ENCODE assay signal across 10 cellular contexts in the genomic region with DNA sequence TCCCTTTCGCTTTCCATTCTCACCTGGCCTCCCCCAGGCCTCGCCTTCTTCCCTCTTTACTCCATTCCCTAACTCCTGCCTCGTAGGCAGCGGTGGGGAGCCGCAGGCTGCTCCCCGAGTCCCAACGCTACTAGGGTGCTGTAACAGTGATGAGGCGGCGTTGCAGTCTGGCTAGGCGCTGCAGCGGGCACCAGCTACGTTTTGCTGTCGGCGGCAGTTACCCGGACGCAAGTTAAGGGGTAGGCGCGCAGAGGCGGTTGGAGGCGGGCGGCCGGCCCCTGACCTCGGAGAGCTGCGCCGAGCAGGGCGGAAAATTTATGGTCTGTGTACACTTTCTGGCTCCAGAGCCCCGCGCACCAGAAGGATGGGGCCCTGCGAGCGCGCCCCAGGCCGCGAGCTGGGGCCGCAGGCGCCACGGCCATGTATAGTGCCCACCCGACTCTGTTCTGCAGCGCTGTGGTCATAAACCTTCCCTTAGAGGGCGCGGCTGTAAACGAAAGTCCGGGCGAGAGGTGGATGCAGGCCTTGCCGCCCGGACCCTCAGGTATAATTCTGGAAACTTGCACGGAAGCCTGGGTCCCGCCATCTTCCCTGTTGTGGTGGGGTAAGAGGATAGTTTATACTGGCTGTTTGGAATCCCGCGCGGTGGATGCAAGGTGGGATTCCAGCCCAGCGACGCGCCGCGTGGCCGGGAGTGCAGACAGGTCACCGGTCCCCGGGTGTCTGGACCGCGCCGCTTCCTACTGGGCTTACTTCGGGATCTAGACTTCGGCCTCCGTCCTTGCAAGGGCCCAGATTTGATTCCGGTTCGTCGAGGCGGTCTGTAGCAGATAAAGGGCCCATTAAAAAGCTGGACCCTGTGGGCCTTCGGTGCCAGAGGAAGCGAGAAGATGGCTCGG. TPM values are rescaled to one million over a fixed set of nuclear protein-coding genes. Genes with fewer than 3 reads are reported as not detected.
A peak's percentile ranks its signal among the peaks of the same experiment; 100 is the strongest.
DNase-seq lines count a peak whose midpoint lies in the region; ATAC-seq, FAIRE-seq and TF ChIP-seq lines count a peak whose summit lies in the region.
"Had no signal": no experiment of that assay in that cellular context is flagged by ENCODE, and none has a peak within 500 bp of the region (broad histone marks: within the 10 kb centered on the region; RNA-seq: fewer than 3 reads in every experiment).

No MANE protein-coding gene starts in this region.

- in situ Hi-C loops in astrocyte of the cerebellum (cut with HindIII; ENCODE audit: low sequenced_read_pairs), result no loop called here

- H3K27ac ChIP-seq in pancreas, result no peak overlapping the region

- no peak for TF ChIP-seq CTCF in astrocyte of the cerebellum (IDR thresholded peaks at IDR 0.05; ENCODE audit: low read depth, low read length, missing control alignments)
- no peak for TF ChIP-seq CTCF in pancreas (IDR thresholded peaks at IDR 0.05)
- TF ChIP-seq CTCF in GM20000 (IDR thresholded peaks at IDR 0.05; ENCODE audit: extremely low read depth, missing control alignments), result no peak

- 7 to 12% methylated on average over 63 to 71 of the region's 71 CpGs for WGBS in pancreas, 2 donors

- DNase-seq in COLO668 (lab: John Stamatoyannopoulos, UW; ENCODE audit: unreplicated experiment), result peak; percentile 65
- no peak for DNase-seq in astrocyte of the cerebellum (ENCODE audit: low read depth)
- peak in 1 of 6 donors; percentile 69 for DNase-seq in pancreas
- no peak for DNase-seq in GM20000 (ENCODE audit: low spot score)
- DNase-seq in NCI-H526 treated with DMSO at 0.1 percent for 48 hours (lab: John Stamatoyannopoulos, UW), result no peak
- DNase-seq: activated gamma-delta T cell treated with Interleukin-2 at 50 U/mL for 16 hours, Calu3 had no signal

- H3K4me3 ChIP-seq in astrocyte of the cerebellum (ENCODE audit: low read depth, low read length), result peak overlapping the region; percentile 34
- peak overlapping the region; percentile 48 for H3K4me3 ChIP-seq in iPS-15b (ENCODE audit: low read depth, low read length)
- peak overlapping the region; percentile 3 to 45 (median 26) for H3K4me3 ChIP-seq in pancreas

- H3K36me3 ChIP-seq in iPS-15b (ENCODE audit: control insufficient read depth, insufficient read depth, low read length) (no peaks in the 10 kb centered on the region), pancreas (no peaks in the 10 kb centered on the region)

- ATAC-seq in pancreas, result peak; percentile 38 to 74 (median 63)
- ATAC-seq in GM19463 (IDR thresholded peaks at IDR 0.05; ENCODE audit: unreplicated experiment), result no peak
- no peak for ATAC-seq in GM19467 (IDR thresholded peaks at IDR 0.05; ENCODE audit: unreplicated experiment)

- no peaks in the 10 kb centered on the region for H3K4me1 ChIP-seq in iPS-15b (ENCODE audit: control insufficient read depth, insufficient read depth, low read length)
- peaks cover 0 to 4% (median 0%) of the 10 kb centered on the region in 3 donors for H3K4me1 ChIP-seq in pancreas

- no peak for FAIRE-seq in pancreas (lab: Jason Lieb, UNC)

- intact Hi-C loops in pancreas (cut with DNase I), result no loop called here

- no peak overlapping the region for H3K9ac ChIP-seq in iPS-15b (ENCODE audit: low read depth, low read length)

- H3K9me3 ChIP-seq in iPS-15b (ENCODE audit: control insufficient read depth, insufficient read depth, low read length) (no peaks in the 10 kb centered on the region), pancreas (no peaks in the 10 kb centered on the region)

- H3K27me3 ChIP-seq in iPS-15b (ENCODE audit: control insufficient read depth, insufficient read depth, low read length), result peaks cover 90% of the 10 kb centered on the region
- peaks cover 0 to 55% (median 15%) of the 10 kb centered on the region in 4 donors for H3K27me3 ChIP-seq in pancreas

RNA-seq across cellular contexts. Expression of gene HLX, which starts 15.0 kb away (rescaled TPM):
- 1 to 10 TPM in 4 of 6 donors, under 1 TPM in 2; 0.74 to 3.8 (median 1.9) TPM for total RNA-seq in pancreas
- polyA plus RNA-seq in pancreas, result 1 to 10 TPM; 3.0 to 5.9 TPM

Comparison
In these comparisons a context has a peak if more than half of its experiments do, and no peak if none do; other contexts are left out.
1. ATAC-seq: peak in pancreas (4 of 4); none in GM19463 (single experiment) and GM19467 (single experiment).
2. Peak in every context shown above with its lines, with median percentiles within 50 percentile points of each other: H3K4me3 ChIP-seq.